Comparison of ENCODE assay signal across 25 cellular contexts in the genomic region with DNA sequence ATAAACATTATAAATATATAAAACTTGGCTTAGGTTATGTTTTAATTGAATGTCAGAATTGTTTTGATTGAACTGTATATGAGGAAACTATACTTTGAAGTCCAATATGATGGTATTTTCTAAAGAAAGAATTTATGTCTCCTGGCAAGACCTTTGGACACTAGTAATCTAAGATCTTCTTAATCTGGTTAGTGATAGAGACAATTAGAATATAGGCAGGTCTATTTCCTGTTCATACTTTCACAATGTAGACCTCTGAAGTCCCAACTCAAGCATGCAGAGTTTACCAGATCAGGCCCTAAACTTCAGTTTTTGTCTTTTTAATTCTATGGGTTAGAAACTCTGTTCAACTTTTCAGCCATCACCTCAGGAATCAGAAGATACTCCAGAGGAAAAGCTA.
"Had no signal": no experiment of that assay in that cellular context is flagged by ENCODE, and none has a peak within 500 bp of the region (broad histone marks: within the 10 kb centered on the region; RNA-seq: fewer than 3 reads in every experiment).

No MANE protein-coding gene starts in this region.

- H3K27ac ChIP-seq: colonic mucosa, coronary artery, dorsolateral prefrontal cortex, epithelial cell of prostate, esophagus muscularis mucosa, esophagus squamous epithelium, foreskin keratinocyte, gastrocnemius medialis, gastroesophageal sphincter, heart left ventricle, heart right ventricle had no signal

- H3K9me3 ChIP-seq: colonic mucosa, esophagus muscularis mucosa, esophagus squamous epithelium, gastrocnemius medialis, gastroesophageal sphincter had no signal

- H3K27me3 ChIP-seq: colonic mucosa, dorsolateral prefrontal cortex, esophagus muscularis mucosa, esophagus squamous epithelium, foreskin keratinocyte, gastrocnemius medialis, gastroesophageal sphincter, heart left ventricle, heart right ventricle had no signal

- ATAC-seq: effector memory CD8-positive, alpha-beta T cell; esophagus mucosa; foreskin keratinocyte; gastrocnemius medialis; gastroesophageal sphincter; heart left ventricle; heart right ventricle had no signal

- H3K4me1 ChIP-seq: colonic mucosa, foreskin keratinocyte had no signal

- H3K4me3 ChIP-seq: colonic mucosa, coronary artery, dorsolateral prefrontal cortex, esophagus muscularis mucosa, esophagus squamous epithelium, gastrocnemius medialis, gastroesophageal sphincter, heart left ventricle, heart right ventricle had no signal

- DNase-seq: colonic mucosa; cortex of kidney; dermis blood vessel endothelial cell; dorsolateral prefrontal cortex; effector CD4-positive, alpha-beta T cell; effector CD8-positive, alpha-beta T cell; effector memory CD4-positive, alpha-beta T cell; effector memory CD8-positive, alpha-beta T cell; endodermal cell; erythroblast; esophagus squamous epithelium; foreskin keratinocyte; foreskin melanocyte; gastrocnemius medialis; glutamatergic neuron; head of caudate nucleus; heart left ventricle; heart right ventricle had no signal

- H3K36me3 ChIP-seq: colonic mucosa had no signal

- FAIRE-seq: colon, endothelial cell of umbilical vein had no signal
